8 cellular contexts compared by ENCODE assay signal in genomic region chr16:85011846-85012284, GRCh38. TPM values are rescaled to one million over a fixed set of nuclear protein-coding genes. Genes with fewer than 3 reads are reported as not detected.
DNase-seq lines count a peak whose midpoint lies in the region; ATAC-seq and TF ChIP-seq lines count a peak whose summit lies in the region.

No MANE protein-coding gene starts in this region.

- H3K36me3 Mint-ChIP-seq in activated naive CD4-positive, alpha-beta T cell treated with anti-CD3 and anti-CD28 coated beads, Interleukin-2, amount 50 U/mL, for 24 hours, result peaks cover 3% of the 10 kb centered on the region
- no peaks in the 10 kb centered on the region for H3K36me3 Mint-ChIP-seq in brain

- H3K9me3 ChIP-seq in lung (ENCODE audit: control insufficient read depth in 2 of 2, insufficient read depth in 1 of 2, low read length in 1 of 2) (no peaks in the 10 kb centered on the region), aorta (ENCODE audit: control insufficient read depth, low read length) (no peaks in the 10 kb centered on the region)

- TF ChIP-seq CTCF in brain (conservative IDR thresholded peaks at IDR 0.05) (peak in 1 of 2 experiments; percentile 11), lung (IDR thresholded peaks at IDR 0.05; ENCODE audit: control extremely low read depth, extremely low read depth) (no peak)

- peak overlapping the region; percentile 98 for H3K4me3 Mint-ChIP-seq in activated naive CD4-positive, alpha-beta T cell treated with anti-CD3 and anti-CD28 coated beads, Interleukin-2, amount 50 U/mL, for 24 hours
- peak overlapping the region; percentile 96 to 99 (median 97) for H3K4me3 Mint-ChIP-seq in brain

- H3K27me3 ChIP-seq in lung (ENCODE audit: control insufficient read depth, insufficient read depth) (no peaks in the 10 kb centered on the region), aorta (ENCODE audit: control insufficient read depth in 1 of 2, insufficient read depth in 2 of 2, low read length in 1 of 2) (no peaks in the 10 kb centered on the region)

- H3K4me3 ChIP-seq in lung (peak overlapping the region; percentile 94), aorta (ENCODE audit: low read length in 2 of 2) (peak overlapping the region; percentile 49 to 99)

- no peaks in the 10 kb centered on the region for H3K9me3 Mint-ChIP-seq in activated naive CD4-positive, alpha-beta T cell treated with anti-CD3 and anti-CD28 coated beads, Interleukin-2, amount 50 U/mL, for 24 hours
- H3K9me3 Mint-ChIP-seq in brain, result no peaks in the 10 kb centered on the region

- H3K4me1 ChIP-seq in lung (ENCODE audit: control insufficient read depth in 2 of 2, insufficient read depth in 2 of 2, low read length in 2 of 2) (peaks cover 11% of the 10 kb centered on the region in 2 donors), aorta (ENCODE audit: control insufficient read depth in 1 of 2, insufficient read depth in 2 of 2, low read length in 2 of 2) (no peaks in the 10 kb centered on the region)

- H3K27ac Mint-ChIP-seq in activated naive CD4-positive, alpha-beta T cell treated with anti-CD3 and anti-CD28 coated beads, Interleukin-2, amount 50 U/mL, for 24 hours, result peak overlapping the region; percentile 98
- H3K27ac Mint-ChIP-seq in brain, result peak overlapping the region; percentile 98 to 100 (median 99)

- ATAC-seq in lung (ENCODE audit: insufficient read depth, low FRiP score) (no peak), aorta (ENCODE audit: low FRiP score) (peak; percentile 64), HG03108 (IDR thresholded peaks at IDR 0.05; ENCODE audit: unreplicated experiment) (no peak), HG03378 (IDR thresholded peaks at IDR 0.05; ENCODE audit: unreplicated experiment) (no peak)

- peak overlapping the region; percentile 87 to 99 for H3K27ac ChIP-seq in lung (ENCODE audit: low read depth in 1 of 2, low read length in 1 of 2)
- peak overlapping the region; percentile 47 to 92 for H3K27ac ChIP-seq in aorta (ENCODE audit: low read depth in 1 of 2, low read length in 2 of 2)

- H3K4me1 Mint-ChIP-seq in activated naive CD4-positive, alpha-beta T cell treated with anti-CD3 and anti-CD28 coated beads, Interleukin-2, amount 50 U/mL, for 24 hours, result peaks cover 47% of the 10 kb centered on the region
- H3K4me1 Mint-ChIP-seq in brain, result peaks cover 49% of the 10 kb centered on the region

- WGBS in lung, 2 donors, result 8 to 11% methylated on average over 17 of the region's 17 CpGs
- 8 to 12% methylated on average over 17 of the region's 17 CpGs for WGBS in aorta, 2 donors

- DNase-seq in activated naive CD4-positive, alpha-beta T cell treated with anti-CD3 and anti-CD28 coated beads, Interleukin-2, amount 50 U/mL, for 16 hours, result no peak
- DNase-seq in lung (ENCODE audit: low spot score) (no peak), aorta (no peak), GM19238 (ENCODE audit: insufficient read length, low spot score) (no peak)

- H3K36me3 ChIP-seq in lung (ENCODE audit: control insufficient read depth in 2 of 2, insufficient read depth in 2 of 2, low read length in 2 of 2), result peaks cover 0 to 3% of the 10 kb centered on the region in 2 donors
- no peaks in the 10 kb centered on the region for H3K36me3 ChIP-seq in aorta (ENCODE audit: control insufficient read depth in 1 of 2, insufficient read depth in 2 of 2, low read length in 1 of 2)

- intact Hi-C loops in aorta (cut with DNase I), result no loop called here

- no peaks in the 10 kb centered on the region for H3K27me3 Mint-ChIP-seq in activated naive CD4-positive, alpha-beta T cell treated with anti-CD3 and anti-CD28 coated beads, Interleukin-2, amount 50 U/mL, for 24 hours
- H3K27me3 Mint-ChIP-seq in brain, result peaks cover 20% of the 10 kb centered on the region

RNA-seq across cellular contexts. Expression of gene ZDHHC7, which starts 0.5 kb away (rescaled TPM):
- polyA plus RNA-seq in brain (ENCODE audit: insufficient read depth, low read depth, low replicate concordance), result 18.0 TPM
- 10 to 100 TPM; 51.7 to 61.1 TPM for total RNA-seq in lung
- 10 to 100 TPM; 23.6 to 39.1 TPM for polyA plus RNA-seq in lung
- total RNA-seq in aorta, result 10 to 100 TPM; 35.9 to 57.0 TPM
- polyA plus RNA-seq in aorta, result 10 to 100 TPM; 11.4 to 36.3 TPM

RNA-seq across cellular contexts. Expression of gene KIAA0513, which starts 15.7 kb away (rescaled TPM):
- polyA plus RNA-seq in brain (ENCODE audit: insufficient read depth, low read depth, low replicate concordance) (18.2 TPM), lung (10 to 100 TPM; 10.4 to 11.2 TPM), aorta (1 to 10 TPM; 3.4 to 5.5 TPM)
- total RNA-seq in lung (10 to 100 TPM; 12.8 to 23.5 TPM), aorta (10 to 100 TPM; 15.1 to 17.7 TPM)
